ENCODE assay signal across 12 cellular contexts in genomic region chr3:141955163-141955562, GRCh38.
DNase-seq lines count a peak whose midpoint lies in the region; ATAC-seq, FAIRE-seq and TF ChIP-seq lines count a peak whose summit lies in the region.
"Had no signal": no experiment of that assay in that cellular context is flagged by ENCODE, and none has a peak within 500 bp of the region (broad histone marks: within the 10 kb centered on the region; RNA-seq: fewer than 3 reads in every experiment).

No MANE protein-coding gene starts in this region.

- TF ChIP-seq CTCF in gastroesophageal sphincter (IDR thresholded peaks at IDR 0.05), result no peak
- no peak for TF ChIP-seq CTCF in sigmoid colon (IDR thresholded peaks at IDR 0.05)

- H3K27ac Mint-ChIP-seq in T-helper 17 cell, result no peak overlapping the region
- H3K27ac Mint-ChIP-seq: activated CD8-positive, alpha-beta T cell treated with anti-CD3 and anti-CD28 coated beads for 36 hours had no signal

- H3K27me3 Mint-ChIP-seq in T-helper 17 cell, result no peaks in the 10 kb centered on the region
- H3K27me3 Mint-ChIP-seq: activated CD8-positive, alpha-beta T cell treated with anti-CD3 and anti-CD28 coated beads for 36 hours had no signal

- no peak for TF ChIP-seq POLR2A in H54 (IDR thresholded peaks at IDR 0.05; ENCODE audit: low read depth, low read length)
- TF ChIP-seq POLR2A in gastroesophageal sphincter (IDR thresholded peaks at IDR 0.05), result no peak
- TF ChIP-seq POLR2A in sigmoid colon (IDR thresholded peaks at IDR 0.05), result no peak

- peaks cover 0 to 55% of the 10 kb centered on the region in 2 donors for H3K36me3 ChIP-seq in gastroesophageal sphincter
- H3K36me3 ChIP-seq in sigmoid colon, result peaks cover 0 to 39% (median 5%) of the 10 kb centered on the region in 4 donors

- no peak for ATAC-seq in T-helper 17 cell
- no peak for ATAC-seq in gastroesophageal sphincter
- no peak for ATAC-seq in HG03354 (IDR thresholded peaks at IDR 0.05; ENCODE audit: poor library complexity, severe bottlenecking, unreplicated experiment)
- ATAC-seq in left colon, result no peak
- ATAC-seq: activated CD8-positive, alpha-beta T cell treated with anti-CD3 and anti-CD28 coated beads for 36 hours had no signal

- FAIRE-seq in H54 (lab: Jason Lieb, UNC), result peak; percentile 23

- H3K9me3 ChIP-seq in T-helper 17 cell (ENCODE audit: control insufficient read depth, low read length, poor library complexity, severe bottlenecking), result no peaks in the 10 kb centered on the region
- no peaks in the 10 kb centered on the region for H3K9me3 ChIP-seq in gastroesophageal sphincter
- H3K9me3 ChIP-seq in sigmoid colon, result no peaks in the 10 kb centered on the region

- H3K4me3 Mint-ChIP-seq in T-helper 17 cell, result peak overlapping the region; percentile 41
- H3K4me3 Mint-ChIP-seq: activated CD8-positive, alpha-beta T cell treated with anti-CD3 and anti-CD28 coated beads for 36 hours had no signal

- peaks cover 0 to 31% (median 10%) of the 10 kb centered on the region in 3 donors for H3K4me1 ChIP-seq in gastroesophageal sphincter
- H3K4me1 ChIP-seq in sigmoid colon, result peaks cover 0 to 20% (median 11%) of the 10 kb centered on the region in 4 donors

- intact Hi-C loops in sigmoid colon (cut with DNase I) (no loop called here), left colon (cut with DNase I, micrococcal nuclease) (no loop called here)

- H3K4me3 ChIP-seq in gastroesophageal sphincter, result no peak overlapping the region
- H3K4me3 ChIP-seq in sigmoid colon, result no peak overlapping the region

- H3K27me3 ChIP-seq in gastroesophageal sphincter (no peaks in the 10 kb centered on the region), sigmoid colon (no peaks in the 10 kb centered on the region)

- 12 to 49% methylated on average over 3 to 6 of the region's 6 CpGs for WGBS in gastroesophageal sphincter (ENCODE audit: low coverage in 1 of 2), 2 donors
- 69 to 90% methylated on average over 6 of the region's 6 CpGs for WGBS in sigmoid colon, 2 donors

- H3K36me3 Mint-ChIP-seq in T-helper 17 cell (ENCODE audit: low read depth), result peaks cover 2% of the 10 kb centered on the region

- H3K27ac ChIP-seq in gastroesophageal sphincter, result peak overlapping the region in 3 of 4 donors; percentile 14 to 52 (median 33)
- peak overlapping the region in 2 of 4 donors; percentile 39 to 42 for H3K27ac ChIP-seq in sigmoid colon

- TF ChIP-seq EP300 in gastroesophageal sphincter (IDR thresholded peaks at IDR 0.05), result no peak
- no peak for TF ChIP-seq EP300 in sigmoid colon (IDR thresholded peaks at IDR 0.05)

- peaks cover 5% of the 10 kb centered on the region for H3K4me1 Mint-ChIP-seq in T-helper 17 cell

- DNase-seq in H54 (ENCODE audit: insufficient read length, low spot score), result peak; percentile 19
- no peak for DNase-seq in T-helper 17 cell
- peak; percentile 37 for DNase-seq in sigmoid colon
- no peak for DNase-seq in GM03348 (ENCODE audit: low spot score)
- DNase-seq in AML-193 (lab: John Stamatoyannopoulos, UW), result no peak
- DNase-seq in left colon, result no peak
- DNase-seq: activated CD8-positive, alpha-beta T cell treated with anti-CD3 and anti-CD28 coated beads for 36 hours; aorta; DMS153; NCI-H524 had no signal

Comparison
In these comparisons a context has a peak if more than half of its experiments do, and no peak if none do; other contexts are left out.
1. DNase-seq: peak in H54 (single experiment) and sigmoid colon (single experiment); none in T-helper 17 cell (0 of 3), GM03348 (single experiment), AML-193 (0 of 2) and left colon (0 of 2).